8 cellular contexts compared by ENCODE assay signal in genomic region chr1:167629681-167630567, GRCh38. TPM values are rescaled to one million over a fixed set of nuclear protein-coding genes. Genes with fewer than 3 reads are reported as not detected.
DNase-seq lines count a peak whose midpoint lies in the region; TF ChIP-seq lines count a peak whose summit lies in the region.

TSS of gene RCSD1 (plus strand) at chr1:167630232. CDS start at chr1:167630424, 192 bp downstream.

- intact Hi-C loops in ascending aorta (cut with DNase I), result no loop called here

- H3K27ac ChIP-seq in GM23248 (no peak within 1 kb of the TSS), ascending aorta (peak within 1 kb of the TSS; percentile 63 to 79)

- peak; percentile 58 for DNase-seq in AG08396 (ENCODE audit: low spot score)
- DNase-seq in GM23248, result peak; percentile 69
- peak; percentile 78 for DNase-seq in SKM-1 treated with dmso at 0.1 percent for 144 hours (lab: John Stamatoyannopoulos, UW; ENCODE audit: unreplicated experiment)
- DNase-seq in ascending aorta (ENCODE audit: low spot score in 2 of 2), result no peak
- peak; percentile 66 for DNase-seq in stimulated activated CD4-positive, alpha-beta T cell treated with anti-CD3 and anti-CD28 coated beads, Interleukin-12 subunit alpha, Interleukin-12 subunit beta, amount 100 ng/mL, for 4 hours
- no peak for DNase-seq in NCI-H146 (lab: John Stamatoyannopoulos, UW)
- no peak for DNase-seq in T1000 (lab: John Stamatoyannopoulos, UW)

- H3K4me1 ChIP-seq in GM23248 (ENCODE audit: insufficient read depth) (no peaks in the 10 kb centered on the region), ascending aorta (peaks cover 0 to 3% of the 10 kb centered on the region in 2 donors)

- no peaks in the 10 kb centered on the region for H4K20me1 ChIP-seq in GM23248 (ENCODE audit: insufficient read depth)

- WGBS in GM23248 (ENCODE audit: low coverage in 1 of 2, low lambda C conversion rate in 2 of 2, missing lambda C conversion rate in 2 of 2), 2 experiments, result 15 to 20% methylated on average over 45 to 58 of the region's 62 CpGs

- H2AFZ ChIP-seq in GM23248, result peak within 1 kb of the TSS; percentile 88

- peak within 1 kb of the TSS; percentile 68 for H3K9ac ChIP-seq in GM23248

- H3K4me3 ChIP-seq in GM23248 (peak within 1 kb of the TSS; percentile 85), ascending aorta (peak within 1 kb of the TSS; percentile 82 to 89), iPS-18c (ENCODE audit: insufficient read depth, low read depth, low read length) (peak within 1 kb of the TSS; percentile 78)

- peak within 1 kb of the TSS; percentile 81 for H3K4me2 ChIP-seq in GM23248 (ENCODE audit: unreplicated experiment)

- no peaks in the 10 kb centered on the region for H3K27me3 ChIP-seq in GM23248 (replicated peaks; ENCODE audit: insufficient read depth)
- no peaks in the 10 kb centered on the region for H3K27me3 ChIP-seq in ascending aorta

- H3F3A ChIP-seq in GM23248 (ENCODE audit: insufficient read depth), result no peaks in the 10 kb centered on the region

- TF ChIP-seq CTCF in ascending aorta (IDR thresholded peaks at IDR 0.05), result no peak

- no peaks in the 10 kb centered on the region for H3K36me3 ChIP-seq in GM23248 (ENCODE audit: low read depth)
- no peaks in the 10 kb centered on the region for H3K36me3 ChIP-seq in ascending aorta

- H3K9me2 ChIP-seq in GM23248 (ENCODE audit: insufficient read depth), result no peaks in the 10 kb centered on the region

- no peaks in the 10 kb centered on the region for H3K79me2 ChIP-seq in GM23248 (ENCODE audit: insufficient read depth)

- H3K9me3 ChIP-seq in GM23248 (ENCODE audit: low read depth), result no peaks in the 10 kb centered on the region
- no peaks in the 10 kb centered on the region for H3K9me3 ChIP-seq in ascending aorta
- H3K9me3 ChIP-seq in iPS-18c (ENCODE audit: control insufficient read depth, insufficient read depth, low read length), result no peaks in the 10 kb centered on the region

- in situ Hi-C loops in GM23248 (cut with MboI), result no loop called here

RNA-seq across cellular contexts. Expression of gene RCSD1, which starts in this region (rescaled TPM):
- 0.22 TPM in 1 of 2 replicates, not detected in the other for total RNA-seq in GM23248 (2014; rRNA removed; shearing (Covaris generic))
- 0.15 and 0.23 TPM in 2 replicates for polyA plus RNA-seq in GM23248 (2016; fragmentation: Nextera tagmentation; extraction: Ambion mirVana)
- 36.8 TPM for total RNA-seq in ascending aorta

Comparison
In these comparisons a context has a peak if more than half of its experiments do, and no peak if none do; other contexts are left out.
1. RNA of gene RCSD1 (total RNA-seq): 36.8 TPM in ascending aorta (single experiment); 0.22 TPM in GM23248; every median in the first group is over 10 times any median in the second.
2. Peak in DNase-seq, H3K4me3 ChIP-seq, H3K9ac ChIP-seq and H3K4me2 ChIP-seq in GM23248; RNA of the gene not detected or under 1 TPM.
3. DNase-seq: peak in AG08396 (single experiment), SKM-1 treated with dmso at 0.1 percent for 144 hours (single experiment) and stimulated activated CD4-positive, alpha-beta T cell treated with anti-CD3 and anti-CD28 coated beads, Interleukin-12 subunit alpha, Interleukin-12 subunit beta, amount 100 ng/mL, for 4 hours (single experiment); none in ascending aorta (0 of 2), NCI-H146 (single experiment) and T1000 (single experiment).
4. Peak in every context shown above with its lines, with median percentiles within 50 percentile points of each other: H3K4me3 ChIP-seq.